ENCODE assay signal across 17 cellular contexts in the genomic region with DNA sequence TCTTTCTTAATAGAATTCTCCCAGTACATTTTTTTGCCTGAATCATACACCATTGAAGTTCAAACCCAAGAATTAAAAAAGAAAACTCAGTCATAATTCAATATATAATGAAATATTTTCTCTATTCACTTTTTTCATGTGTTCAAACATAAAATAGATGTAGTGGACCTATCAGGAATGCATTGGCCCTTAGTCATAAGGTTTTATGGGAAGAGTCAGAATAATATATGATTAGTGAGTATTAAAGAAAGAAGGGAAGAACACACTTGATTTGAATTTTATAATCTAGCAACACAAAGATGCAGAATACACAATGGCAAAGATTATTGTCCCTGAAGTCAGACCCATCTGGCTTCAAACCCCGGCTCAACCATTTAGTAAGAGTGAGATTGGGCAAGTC.
DNase-seq lines count a peak whose midpoint lies in the region; ATAC-seq and TF ChIP-seq lines count a peak whose summit lies in the region.
"Had no signal": no experiment of that assay in that cellular context is flagged by ENCODE, and none has a peak within 500 bp of the region (broad histone marks: within the 10 kb centered on the region; RNA-seq: fewer than 3 reads in every experiment).

No MANE protein-coding gene starts in this region.

- H2AFZ ChIP-seq in IMR-90 (replicated peaks; ENCODE audit: low read length, poor library complexity) = no peak overlapping the region
- H2AFZ ChIP-seq: GM23338 had no signal

- no CpG with 5 or more reads among the region's 1 CpG for WGBS in IMR-90 (ENCODE audit: extremely low coverage in 2 of 2, insufficient read length in 1 of 2), 2 experiments

- H3K27ac ChIP-seq in IMR-90 (ENCODE audit: insufficient read depth, low read length) (no peak overlapping the region), WERI-Rb-1 (no peak overlapping the region), RWPE1 (no peak overlapping the region)
- H3K27ac ChIP-seq: A549, KMS-11 had no signal

- no peak overlapping the region for H3K56ac ChIP-seq in IMR-90 (ENCODE audit: extremely low read depth, insufficient read depth, low read length)

- H3K9me1 ChIP-seq in IMR-90 (ENCODE audit: insufficient read depth, low read length) = no peaks in the 10 kb centered on the region

- DNase-seq in AG10803 (ENCODE audit: low read depth) (peak; percentile 31), EL (peak; percentile 46), IMR-90 (peak; percentile 6), amniotic epithelial cell (ENCODE audit: low read depth) (peak; percentile 63), WERI-Rb-1 (no peak), LoVo (ENCODE audit: low spot score) (no peak), SK-N-DZ (ENCODE audit: low spot score) (no peak), RWPE1 (ENCODE audit: low spot score) (no peak)
- DNase-seq: Calu3; CD8-positive, alpha-beta T cell; DMS79 treated with DMSO at 0.1 percent for 48 hours; GDM1; H7 had no signal

- no peak overlapping the region for H4K8ac ChIP-seq in IMR-90 (ENCODE audit: low read depth in 2 of 2, low read length in 2 of 2)

- H3K36me3 ChIP-seq in IMR-90 (ENCODE audit: control insufficient read depth, insufficient read depth, low read length) (no peaks in the 10 kb centered on the region), WERI-Rb-1 (no peaks in the 10 kb centered on the region)
- H3K36me3 ChIP-seq: BLaER1 treated with 17β-estradiol and CSF1 and Interleukin-3, amounts not matched to agents 10 nM and 100 nM had no signal

- ATAC-seq in IMR-90 (ENCODE audit: low read depth) = no peak
- ATAC-seq: A549; CD8-positive, alpha-beta T cell; GM23338 had no signal

- TF ChIP-seq CTCF in AG10803 (conservative IDR thresholded peaks at IDR 0.05; ENCODE audit: low read length) (no peak), IMR-90 (conservative IDR thresholded peaks at IDR 0.05; ENCODE audit: low read depth, low read length) (no peak), WERI-Rb-1 (IDR thresholded peaks at IDR 0.05; ENCODE audit: low read depth, low read length) (no peak), RWPE1 (conservative IDR thresholded peaks at IDR 0.05; ENCODE audit: low read depth) (no peak)

- in situ Hi-C loops in IMR-90 (cut with MboI; ENCODE audit: low sequenced_read_pairs) = no loop called here

- no peak overlapping the region for H4K5ac ChIP-seq in IMR-90 (ENCODE audit: low read depth, low read length)

- H3K27me3 ChIP-seq in IMR-90 (ENCODE audit: control insufficient read depth, insufficient read depth, low read length) (no peaks in the 10 kb centered on the region), WERI-Rb-1 (ENCODE audit: insufficient read depth, low read depth, severe bottlenecking) (no peaks in the 10 kb centered on the region)
- H3K27me3 ChIP-seq: BLaER1 treated with 17β-estradiol and CSF1 and Interleukin-3, amounts not matched to agents 10 nM and 100 nM had no signal

- H3K9ac ChIP-seq in IMR-90 (ENCODE audit: low read depth, low read length) = no peak overlapping the region
- H3K9ac ChIP-seq: KMS-11 had no signal

- H2BK120ac ChIP-seq in IMR-90 (ENCODE audit: low read depth, low read length) = no peak overlapping the region

- no peak overlapping the region for H3K14ac ChIP-seq in IMR-90 (replicated peaks; ENCODE audit: low read depth, low read length)

- no peak overlapping the region for H2AK5ac ChIP-seq in IMR-90 (ENCODE audit: low read depth, low read length)

- TF ChIP-seq RAD21 in IMR-90 (IDR thresholded peaks at IDR 0.05; ENCODE audit: low read length) = no peak

- no peaks in the 10 kb centered on the region for H3K9me3 ChIP-seq in IMR-90 (ENCODE audit: control insufficient read depth, insufficient read depth, low read length)
- H3K9me3 ChIP-seq in WERI-Rb-1 (ENCODE audit: severe bottlenecking) = no peaks in the 10 kb centered on the region
- H3K9me3 ChIP-seq: A549 had no signal

- H2BK5ac ChIP-seq in IMR-90 (ENCODE audit: low read depth, low read length, poor library complexity, severe bottlenecking) = no peak overlapping the region

- no peak overlapping the region for H3K18ac ChIP-seq in IMR-90 (ENCODE audit: low read depth, low read length)

- POLR2A ChIA-PET in IMR-90 (lab: Charles Lee; ENCODE audit: unreplicated experiment) (no interaction called here), RWPE1 (lab: Yijun Ruan, JAX; ENCODE audit: low non-redundant PET) (no interaction called here)

- no peak for TF ChIP-seq POLR2A in IMR-90 (IDR thresholded peaks at IDR 0.05; ENCODE audit: low read depth, low read length)

- intact Hi-C loops in IMR-90 (cut with micrococcal nuclease) = no loop called here

- H2AK9ac ChIP-seq in IMR-90 (replicated peaks; ENCODE audit: low read depth, low read length, poor library complexity) = no peak overlapping the region

- no peak overlapping the region for H3K23ac ChIP-seq in IMR-90 (ENCODE audit: low read depth, low read length)

- no peak overlapping the region for H2BK20ac ChIP-seq in IMR-90 (ENCODE audit: low read depth, low read length)

- H3K4me1 ChIP-seq in IMR-90 (ENCODE audit: control insufficient read depth, insufficient read depth, low read length) = no peaks in the 10 kb centered on the region

- CTCF ChIA-PET in IMR-90 (lab: Yijun Ruan, JAX) (no interaction called here), RWPE1 (lab: Yijun Ruan, JAX) (no interaction called here)

- H4K91ac ChIP-seq in IMR-90 (ENCODE audit: insufficient read depth, low read depth, low read length) = no peak overlapping the region

- dilution Hi-C loops in IMR-90 (cut with HindIII; ENCODE audit: low sequenced_read_pairs, unreplicated experiment) = no loop called here

- no peaks in the 10 kb centered on the region for H4K20me1 ChIP-seq in IMR-90 (ENCODE audit: insufficient read depth, low read length)
- H4K20me1 ChIP-seq: BLaER1 treated with 17β-estradiol and CSF1 and Interleukin-3, amounts not matched to agents 10 nM and 100 nM had no signal

- H3K79me1 ChIP-seq in IMR-90 (ENCODE audit: low read depth in 1 of 2, low read length in 2 of 2) = no peaks in the 10 kb centered on the region

- H3K4me3 ChIP-seq in AG10803 (ENCODE audit: low read length) (no peak overlapping the region), IMR-90 (ENCODE audit: insufficient read depth, low read depth, low read length) (no peak overlapping the region), WERI-Rb-1 (ENCODE audit: low read depth, low read length) (no peak overlapping the region)
- H3K4me3 ChIP-seq: A549; BLaER1 treated with 17β-estradiol and CSF1 and Interleukin-3, amounts not matched to agents 10 nM and 100 nM; GM23338 had no signal

- H2BK15ac ChIP-seq in IMR-90 (ENCODE audit: low read depth, low read length) = no peak overlapping the region

- H3K4ac ChIP-seq in IMR-90 (ENCODE audit: low read depth, low read length) = no peak overlapping the region

- BruUV-seq in IMR-90 (replicated peaks; lab: Mats Ljungman, UMichigan) = no TSS peak

- H3K4me2 ChIP-seq in IMR-90 (ENCODE audit: low read depth, low read length) = no peak overlapping the region
- H3K4me2 ChIP-seq: A549, GM23338, KMS-11 had no signal

TF ChIP-seq in IMR-90, 13 proteins besides CTCF, POLR2A, EP300 and RAD21:
- TF ChIP-seq CHD1 (IDR thresholded peaks at IDR 0.05; ENCODE audit: low read depth, low read length) = no peak
- TF ChIP-seq MAZ (IDR thresholded peaks at IDR 0.05; ENCODE audit: borderline replicate concordance, low read depth, low read length) = no peak
- no peak for TF ChIP-seq USF2 (IDR thresholded peaks at IDR 0.05; ENCODE audit: low read depth, low read length)

Comparison
In these comparisons a context has a peak if more than half of its experiments do, and no peak if none do; other contexts are left out.
1. DNase-seq: peak in AG10803 (single experiment), EL (single experiment), IMR-90 (single experiment) and amniotic epithelial cell (single experiment); none in WERI-Rb-1 (single experiment), LoVo (single experiment), SK-N-DZ (single experiment) and RWPE1 (single experiment).